8 cellular contexts compared by ENCODE assay signal in the genomic region with DNA sequence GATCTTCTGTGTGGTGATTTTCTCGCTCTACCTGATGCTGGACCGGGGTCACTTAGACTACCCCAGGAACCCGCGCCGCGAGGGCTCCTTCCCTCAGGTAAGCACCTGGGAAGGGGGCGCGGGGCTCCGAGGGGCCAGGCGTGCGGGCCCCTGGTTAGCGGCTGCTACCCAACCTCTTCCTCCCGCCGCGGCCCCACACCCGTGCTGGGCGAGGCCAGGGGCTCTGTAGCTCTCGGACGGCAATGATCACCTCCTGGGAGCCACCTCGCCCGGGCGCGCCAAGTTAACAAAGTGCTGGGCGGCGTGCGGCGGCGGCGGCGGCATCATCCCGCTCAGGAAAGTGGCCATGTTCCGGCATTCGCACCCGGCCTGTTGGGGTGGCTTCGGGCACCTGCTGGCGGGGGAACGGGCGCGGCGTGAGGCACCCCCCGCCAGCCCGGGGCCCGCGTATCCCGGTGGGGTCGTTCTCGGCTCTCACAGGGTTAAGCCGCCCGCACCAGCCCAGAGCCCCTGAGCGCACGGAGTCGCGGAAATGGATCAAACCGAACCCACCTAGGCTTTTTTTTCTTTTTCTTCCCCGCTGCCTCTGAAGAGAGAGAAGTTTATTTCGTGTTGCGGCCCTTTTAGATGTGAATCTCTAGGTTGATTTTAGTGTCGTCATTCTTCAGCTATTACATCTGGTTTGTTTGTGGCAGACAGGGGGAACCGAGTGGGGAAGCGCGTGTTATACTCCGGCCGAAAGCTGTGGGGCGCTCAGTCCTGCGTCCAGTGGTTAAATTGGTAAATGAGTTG. TPM values are rescaled to one million over a fixed set of nuclear protein-coding genes. Genes with fewer than 3 reads are reported as not detected.
DNase-seq lines count a peak whose midpoint lies in the region; ATAC-seq and TF ChIP-seq lines count a peak whose summit lies in the region.

No MANE protein-coding gene starts in this region.

- peak overlapping the region; percentile 87 for H3K4me3 ChIP-seq in BE2C (ENCODE audit: low read depth, low read length)
- H3K4me3 ChIP-seq in fibroblast of villous mesenchyme (ENCODE audit: low read depth, low read length), result peak overlapping the region; percentile 95

- DNase-seq in BE2C, result peak; percentile 68
- peak in 58 of 76 experiments; percentile 5 to 70 (median 42) for DNase-seq in HUDEP-2 (lab: John Stamatoyannopoulos, UW; ENCODE audit: unreplicated experiment in 76 of 76)
- DNase-seq in SHP77 (lab: John Stamatoyannopoulos, UW), result peak; percentile 63 to 66
- DNase-seq in activated gamma-delta T cell treated with anti-CD3 and anti-CD28 coated beads, Interleukin-2, amount 50 U/mL, for 16 hours (ENCODE audit: low read depth), result peak; percentile 15
- DNase-seq in fibroblast of villous mesenchyme (ENCODE audit: low read depth), result peak; percentile 90
- DNase-seq in substantia nigra (lab: John Stamatoyannopoulos, UW), result peak in 47 of 49 donors; percentile 10 to 78 (median 55)

- ATAC-seq in GM19372 (IDR thresholded peaks at IDR 0.05; ENCODE audit: low read depth, unreplicated experiment), result peak; percentile 16

- no peaks in the 10 kb centered on the region; the same call in 1 of the 2 replicates for H3K4me1 ChIP-seq in BE2C

- peaks cover 24% of the 10 kb centered on the region for H3K9me3 Mint-ChIP-seq in nephron

- peaks cover 4% of the 10 kb centered on the region for H3K36me3 Mint-ChIP-seq in nephron (ENCODE audit: low read depth)

- peak overlapping the region; percentile 98 for H3K27ac ChIP-seq in substantia nigra (ENCODE audit: low read depth, low read length, poor library complexity, severe bottlenecking)

- H3K9me3 ChIP-seq in BE2C, result no peaks in the 10 kb centered on the region

- H3K27me3 ChIP-seq in BE2C, result no peaks in the 10 kb centered on the region

- peak overlapping the region; percentile 90 to 94 (median 93) for H3K4me3 Mint-ChIP-seq in nephron

- no peaks in the 10 kb centered on the region for H3K27me3 Mint-ChIP-seq in nephron (ENCODE audit: low read depth)

- peaks cover 45% of the 10 kb centered on the region for H3K4me1 Mint-ChIP-seq in nephron

- peak overlapping the region; percentile 69 to 99 (median 89) for H3K27ac Mint-ChIP-seq in nephron

- no peaks in the 10 kb centered on the region for H3K36me3 ChIP-seq in BE2C

- TF ChIP-seq CTCF in BE2C (IDR thresholded peaks at IDR 0.05; ENCODE audit: low read depth, low read length) (peak; percentile 79), fibroblast of villous mesenchyme (IDR thresholded peaks at IDR 0.05; ENCODE audit: insufficient read depth, low read depth, low read length) (peak; percentile 80), nephron (IDR thresholded peaks at IDR 0.05; ENCODE audit: unreplicated experiment in 3 of 3) (peak; percentile 68 to 70 (median 69))

RNA-seq across cellular contexts. Expression of a gene that starts 0.9 kb away (rescaled TPM):
- polyA plus RNA-seq in BE2C (2012; ENCODE audit: insufficient read depth, insufficient read length, low read depth), result 3.6 TPM
- 178 TPM in 2 replicates for total RNA-seq in fibroblast of villous mesenchyme

Comparison
In these comparisons a context has a peak if more than half of its experiments do, and no peak if none do; other contexts are left out.
1. Peak in every context shown above with its lines: DNase-seq, ATAC-seq, H3K4me3 ChIP-seq and H3K27ac ChIP-seq.
2. DNase-seq: peak in every context shown above with its lines; median percentile 90 in fibroblast of villous mesenchyme; 68 in BE2C; 64 in SHP77; 55 in substantia nigra; 42 in HUDEP-2; 15 in activated gamma-delta T cell treated with anti-CD3 and anti-CD28 coated beads, Interleukin-2, amount 50 U/mL, for 16 hours.